In genomic region chr6:35688605-35689322, GRCh38 we compare ENCODE assay signal across 8 cellular contexts. TPM values are rescaled to one million over a fixed set of nuclear protein-coding genes. Genes with fewer than 3 reads are reported as not detected.
DNase-seq lines count a peak whose midpoint lies in the region; ATAC-seq lines count a peak whose summit lies in the region.

Gene FKBP5 (minus strand): TSS chr6:35688915. CDS start chr6:35642824, 46,091 bp downstream.

- DNase-seq in A172 (ENCODE audit: low spot score) (peak; percentile 81), NCI-H226 (peak; percentile 85)
- peak; percentile 85 to 89 for DNase-seq in activated CD4-positive, alpha-beta T cell treated with anti-CD3 and anti-CD28 coated beads for 4 hours
- peak; percentile 72 to 87 for DNase-seq in stimulated activated CD4-positive, alpha-beta T cell treated with anti-CD3 and anti-CD28 coated beads, Interleukin-1b, Interleukin-23, amount 100 ng/mL, for 4 hours (ENCODE audit: low read depth in 2 of 2)

- H3K27ac ChIP-seq in cingulate gyrus (ENCODE audit: low read depth, low read length) (peak within 1 kb of the TSS; percentile 69), layer of hippocampus (ENCODE audit: low read depth, low read length) (peak within 1 kb of the TSS; percentile 68)

- ATAC-seq in GM18517 (IDR thresholded peaks at IDR 0.05; ENCODE audit: unreplicated experiment) (peak; percentile 75), HG03039 (IDR thresholded peaks at IDR 0.05; ENCODE audit: unreplicated experiment) (peak; percentile 79)

- no peaks in the 10 kb centered on the region for H3K27me3 ChIP-seq in layer of hippocampus (ENCODE audit: control insufficient read depth, insufficient read depth, low read length)

RNA-seq across cellular contexts. Expression of gene FKBP5, which starts in this region (rescaled TPM):
- 8.3 TPM in 2 replicates for total RNA-seq in A172 (2014; rRNA removed; shearing (Covaris generic))

Comparison
In these comparisons a context has a peak if more than half of its experiments do, and no peak if none do; other contexts are left out.
1. Peak in every context shown above with its lines: DNase-seq, ATAC-seq and H3K27ac ChIP-seq.